In genomic region chr15:64134322-64134829, GRCh38 we compare ENCODE assay signal across 3 cellular contexts.
A peak's percentile ranks its signal among the peaks of the same experiment; 100 is the strongest.
TF ChIP-seq lines count a peak whose summit lies in the region.

No MANE protein-coding gene starts in this region.

TF ChIP-seq in SK-N-SH treated with all-trans-retinoic acid at 6 μM for 48 hours, 23 proteins besides CTCF, POLR2A, EP300 and RAD21:
- TF ChIP-seq SNAI2 (CRISPR knock-in tag; IDR thresholded peaks at IDR 0.05) (no peak), GLIS3 (CRISPR knock-in tag; IDR thresholded peaks at IDR 0.05) (no peak), TOX (CRISPR knock-in tag; IDR thresholded peaks at IDR 0.05; ENCODE audit: borderline replicate concordance) (no peak), ZNF70 (CRISPR knock-in tag; IDR thresholded peaks at IDR 0.05) (no peak), ESRRG (CRISPR knock-in tag; IDR thresholded peaks at IDR 0.05) (no peak), ZFP3 (CRISPR knock-in tag; IDR thresholded peaks at IDR 0.05) (no peak), CSDC2 (CRISPR knock-in tag; IDR thresholded peaks at IDR 0.05) (no peak), ISL1 (CRISPR knock-in tag; IDR thresholded peaks at IDR 0.05) (no peak), TSHZ2 (CRISPR knock-in tag; IDR thresholded peaks at IDR 0.05) (no peak), OSR1 (CRISPR knock-in tag; IDR thresholded peaks at IDR 0.05) (no peak), PPARA (CRISPR knock-in tag; IDR thresholded peaks at IDR 0.05; ENCODE audit: borderline replicate concordance) (no peak), RARB (CRISPR knock-in tag; IDR thresholded peaks at IDR 0.05) (no peak), ARNTL (CRISPR knock-in tag; IDR thresholded peaks at IDR 0.05; ENCODE audit: borderline replicate concordance, low read depth) (no peak)
- TF ChIP-seq, protein P1, sequence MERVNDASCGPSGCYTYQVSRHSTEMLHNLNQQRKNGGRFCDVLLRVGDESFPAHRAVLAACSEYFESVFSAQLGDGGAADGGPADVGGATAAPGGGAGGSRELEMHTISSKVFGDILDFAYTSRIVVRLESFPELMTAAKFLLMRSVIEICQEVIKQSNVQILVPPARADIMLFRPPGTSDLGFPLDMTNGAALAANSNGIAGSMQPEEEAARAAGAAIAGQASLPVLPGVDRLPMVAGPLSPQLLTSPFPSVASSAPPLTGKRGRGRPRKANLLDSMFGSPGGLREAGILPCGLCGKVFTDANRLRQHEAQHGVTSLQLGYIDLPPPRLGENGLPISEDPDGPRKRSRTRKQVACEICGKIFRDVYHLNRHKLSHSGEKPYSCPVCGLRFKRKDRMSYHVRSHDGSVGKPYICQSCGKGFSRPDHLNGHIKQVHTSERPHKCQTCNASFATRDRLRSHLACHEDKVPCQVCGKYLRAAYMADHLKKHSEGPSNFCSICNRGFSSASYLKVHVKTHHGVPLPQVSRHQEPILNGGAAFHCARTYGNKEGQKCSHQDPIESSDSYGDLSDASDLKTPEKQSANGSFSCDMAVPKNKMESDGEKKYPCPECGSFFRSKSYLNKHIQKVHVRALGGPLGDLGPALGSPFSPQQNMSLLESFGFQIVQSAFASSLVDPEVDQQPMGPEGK (CRISPR knock-in tag; IDR thresholded peaks at IDR 0.05; ENCODE audit: borderline replicate concordance) = no peak
- TF ChIP-seq, protein P2, sequence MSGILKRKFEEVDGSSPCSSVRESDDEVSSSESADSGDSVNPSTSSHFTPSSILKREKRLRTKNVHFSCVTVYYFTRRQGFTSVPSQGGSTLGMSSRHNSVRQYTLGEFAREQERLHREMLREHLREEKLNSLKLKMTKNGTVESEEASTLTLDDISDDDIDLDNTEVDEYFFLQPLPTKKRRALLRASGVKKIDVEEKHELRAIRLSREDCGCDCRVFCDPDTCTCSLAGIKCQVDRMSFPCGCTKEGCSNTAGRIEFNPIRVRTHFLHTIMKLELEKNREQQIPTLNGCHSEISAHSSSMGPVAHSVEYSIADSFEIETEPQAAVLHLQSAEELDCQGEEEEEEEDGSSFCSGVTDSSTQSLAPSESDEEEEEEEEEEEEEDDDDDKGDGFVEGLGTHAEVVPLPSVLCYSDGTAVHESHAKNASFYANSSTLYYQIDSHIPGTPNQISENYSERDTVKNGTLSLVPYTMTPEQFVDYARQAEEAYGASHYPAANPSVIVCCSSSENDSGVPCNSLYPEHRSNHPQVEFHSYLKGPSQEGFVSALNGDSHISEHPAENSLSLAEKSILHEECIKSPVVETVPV (CRISPR knock-in tag; IDR thresholded peaks at IDR 0.05) = no peak

TF ChIP-seq in SK-N-SH, 30 proteins besides CTCF, POLR2A, EP300 and RAD21:
- TF ChIP-seq FOSL2 (IDR thresholded peaks at IDR 0.05; ENCODE audit: borderline replicate concordance, low read depth) = no peak
- TF ChIP-seq SMC3 (IDR thresholded peaks at IDR 0.05; ENCODE audit: low read depth, low read length) = no peak
- no peak for TF ChIP-seq TCF12 (IDR thresholded peaks at IDR 0.05)
- TF ChIP-seq RXRA (IDR thresholded peaks at IDR 0.05; ENCODE audit: borderline replicate concordance, low read depth) = no peak
- no peak for TF ChIP-seq SIN3A (IDR thresholded peaks at IDR 0.05; ENCODE audit: borderline replicate concordance, low read depth, low read length)
- no peak for TF ChIP-seq FOXM1 (IDR thresholded peaks at IDR 0.05; ENCODE audit: low read depth)
- TF ChIP-seq TEAD4 (IDR thresholded peaks at IDR 0.05; ENCODE audit: borderline replicate concordance, insufficient read depth) = no peak
- TF ChIP-seq JUND (IDR thresholded peaks at IDR 0.05) = no peak
- no peak for TF ChIP-seq FOXJ3 (CRISPR knock-in tag; IDR thresholded peaks at IDR 0.05)
- TF ChIP-seq EZH2phosphoT487 (IDR thresholded peaks at IDR 0.05; ENCODE audit: borderline replicate concordance, low read depth) = no peak
- no peak for TF ChIP-seq USF1 (IDR thresholded peaks at IDR 0.05; ENCODE audit: borderline replicate concordance, low read depth)
- TF ChIP-seq NRF1 (IDR thresholded peaks at IDR 0.05; ENCODE audit: low read depth, low read length) = no peak
- TF ChIP-seq POLR2AphosphoS5 (IDR thresholded peaks at IDR 0.05; ENCODE audit: low read depth, low read length) = no peak

TF ChIP-seq in HepG2, 621 proteins besides CTCF, POLR2A, EP300 and RAD21:
- TF ChIP-seq AGO2 (optimal IDR thresholded peaks at IDR 0.05; ENCODE audit: low read depth, low read length) (peak; percentile 42), DR1 (CRISPR knock-in tag; IDR thresholded peaks at IDR 0.05) (no peak)
